Comparison of ENCODE assay signal across 12 cellular contexts in genomic region chr1:8939362-8939995, GRCh38. TPM values are rescaled to one million over a fixed set of nuclear protein-coding genes. Genes with fewer than 3 reads are reported as not detected.
A peak's percentile ranks its signal among the peaks of the same experiment; 100 is the strongest.
DNase-seq lines count a peak whose midpoint lies in the region; ATAC-seq, FAIRE-seq and TF ChIP-seq lines count a peak whose summit lies in the region.
"Had no signal": no experiment of that assay in that cellular context is flagged by ENCODE, and none has a peak within 500 bp of the region (broad histone marks: within the 10 kb centered on the region; RNA-seq: fewer than 3 reads in every experiment).

No MANE protein-coding gene starts in this region.

- H3K9ac ChIP-seq in H1 (replicated peaks in 1 of 4; ENCODE audit: extremely low read depth in 1 of 4, low read depth in 3 of 4, low read length in 3 of 4): no peak overlapping the region

- H3K4me1 ChIP-seq in RWPE2 (ENCODE audit: insufficient read depth, poor library complexity, severe bottlenecking) (peaks cover 3% of the 10 kb centered on the region), H1 (replicated peaks in 1 of 4; ENCODE audit: control insufficient read depth in 3 of 4, insufficient read depth in 4 of 4, low read length in 3 of 4) (peaks cover 6 to 17% (median 9%) of the 10 kb centered on the region in 4 experiments), small intestine (ENCODE audit: control insufficient read depth in 2 of 2, insufficient read depth in 1 of 2, low read depth in 1 of 2, low read length in 1 of 2) (no peaks in the 10 kb centered on the region)
- H3K4me1 ChIP-seq: pancreas, suprapubic skin had no signal

- H3K79me2 ChIP-seq in H1 (ENCODE audit: control insufficient read depth in 1 of 2, insufficient read depth in 2 of 2, low read length in 2 of 2): no peaks in the 10 kb centered on the region

- H4K91ac ChIP-seq in H1 (replicated peaks; ENCODE audit: insufficient read length, low read length): no peak overlapping the region

- H3K4me3 ChIP-seq in RWPE2 (ENCODE audit: severe bottlenecking) (no peak overlapping the region), H1 (ENCODE audit: extremely low read depth in 1 of 4, insufficient read depth in 2 of 4, low read depth in 3 of 4, low read length in 4 of 4) (no peak overlapping the region), small intestine (ENCODE audit: low read depth in 1 of 2, low read length in 2 of 2) (no peak overlapping the region)
- H3K4me3 ChIP-seq: left ventricle myocardium inferior, pancreas, suprapubic skin had no signal

- peaks cover 22% of the 10 kb centered on the region for H3K36me3 Mint-ChIP-seq in activated CD8-positive, alpha-beta memory T cell treated with anti-CD3 and anti-CD28 coated beads, Interleukin-2, amount 10 ng/mL, durations not matched to agents 7 days and 5 days

- no peak for TF ChIP-seq CTCF in RWPE2 (IDR thresholded peaks at IDR 0.05; ENCODE audit: poor library complexity, severe bottlenecking)
- no peak for TF ChIP-seq CTCF in H1 (IDR thresholded peaks at IDR 0.05; ENCODE audit: control extremely low read depth in 1 of 3, insufficient read depth in 1 of 3, low read depth in 1 of 3, low read length in 3 of 3)

- WGBS in H1 (ENCODE audit: extremely low coverage in 1 of 2, insufficient coverage in 1 of 2, insufficient read length in 1 of 2, insufficient replicate concordance in 2 of 2, low coverage in 1 of 2, low lambda C conversion rate in 2 of 2, missing lambda C conversion rate in 1 of 2), 2 experiments: 88% methylated on average over 6 of the region's 6 CpGs; no CpG with 5 or more reads in 1 of the 2 experiments
- WGBS in small intestine, 3 donors: 67 to 82% (median 68%) methylated on average over 6 of the region's 6 CpGs

- TF ChIP-seq POLR2A in H1 (IDR thresholded peaks at IDR 0.05; ENCODE audit: control extremely low read depth in 1 of 2, low read depth in 2 of 2, low read length in 2 of 2): no peak

- H3K79me1 ChIP-seq in H1 (ENCODE audit: low read depth, low read length): no peaks in the 10 kb centered on the region

- no peaks in the 10 kb centered on the region for H3K27me3 ChIP-seq in RWPE2 (ENCODE audit: insufficient read depth, poor library complexity, severe bottlenecking)
- no peaks in the 10 kb centered on the region for H3K27me3 ChIP-seq in H1 (replicated peaks in 1 of 4; ENCODE audit: control insufficient read depth in 3 of 4, extremely low read depth in 1 of 4, insufficient read depth in 3 of 4, low read length in 3 of 4)
- no peaks in the 10 kb centered on the region for H3K27me3 ChIP-seq in small intestine (ENCODE audit: control insufficient read depth in 2 of 2, insufficient read depth in 2 of 2, low read length in 2 of 2)
- H3K27me3 ChIP-seq: pancreas, suprapubic skin had no signal

- H3K23ac ChIP-seq in H1 (ENCODE audit: insufficient read length): no peak overlapping the region

- H3K27ac ChIP-seq in RWPE2 (ENCODE audit: poor library complexity, severe bottlenecking) (no peak overlapping the region), H1 (ENCODE audit: low read depth, low read length) (no peak overlapping the region), small intestine (ENCODE audit: low read depth in 1 of 2, low read length in 1 of 2) (no peak overlapping the region)
- H3K27ac ChIP-seq: left ventricle myocardium inferior, pancreas, suprapubic skin had no signal

- no peaks in the 10 kb centered on the region for H4K20me1 ChIP-seq in H1 (replicated peaks in 1 of 2; ENCODE audit: control insufficient read depth in 1 of 2, insufficient read depth in 2 of 2, low read length in 2 of 2)

- peak; percentile 38 for ATAC-seq in activated CD8-positive, alpha-beta memory T cell treated with anti-CD3 and anti-CD28 coated beads, Interleukin-2, amount 10 ng/mL, durations not matched to agents 7 days and 5 days
- ATAC-seq in RWPE2 (ENCODE audit: low read depth) (peak; percentile 44; the same call in 2 of the 3 replicates), HG02763 (IDR thresholded peaks at IDR 0.05; ENCODE audit: unreplicated experiment) (no peak), HG03025 (IDR thresholded peaks at IDR 0.05; ENCODE audit: low FRiP score, unreplicated experiment) (no peak), GM18909 (IDR thresholded peaks at IDR 0.05; ENCODE audit: poor library complexity, unreplicated experiment) (no peak)
- ATAC-seq: pancreas had no signal

- H3K18ac ChIP-seq in H1 (ENCODE audit: extremely low read depth, low read length): no peak overlapping the region; the same call in 1 of the 2 replicates

- H2AK5ac ChIP-seq in H1 (ENCODE audit: low read depth, low read length): no peak overlapping the region

- no peak overlapping the region for H2BK12ac ChIP-seq in H1 (ENCODE audit: low read depth, low read length)

- H3K27ac Mint-ChIP-seq in activated CD8-positive, alpha-beta memory T cell treated with anti-CD3 and anti-CD28 coated beads, Interleukin-2, amount 10 ng/mL, durations not matched to agents 7 days and 5 days: peak overlapping the region; percentile 81

- H3K36me3 ChIP-seq in RWPE2 (ENCODE audit: low read depth): no peaks in the 10 kb centered on the region
- H3K36me3 ChIP-seq in H1 (ENCODE audit: control insufficient read depth in 2 of 4, insufficient read depth in 4 of 4, low read length in 3 of 4): no peaks in the 10 kb centered on the region
- no peaks in the 10 kb centered on the region for H3K36me3 ChIP-seq in small intestine (ENCODE audit: control insufficient read depth in 2 of 2, insufficient read depth in 2 of 2, low read length in 2 of 2)
- H3K36me3 ChIP-seq: left ventricle myocardium inferior, pancreas, suprapubic skin had no signal

- H2BK120ac ChIP-seq in H1 (replicated peaks; ENCODE audit: low read depth, low read length): no peak overlapping the region

- no peak for TF ChIP-seq EP300 in H1 (IDR thresholded peaks at IDR 0.05; ENCODE audit: borderline replicate concordance in 1 of 2, low read depth in 2 of 2, low read length in 2 of 2)

- no peaks in the 10 kb centered on the region for H3K9me3 Mint-ChIP-seq in activated CD8-positive, alpha-beta memory T cell treated with anti-CD3 and anti-CD28 coated beads, Interleukin-2, amount 10 ng/mL, durations not matched to agents 7 days and 5 days (ENCODE audit: low read depth)

- FAIRE-seq in H1 (lab: Jason Lieb, UNC) (no peak), small intestine (lab: Jason Lieb, UNC) (no peak)
- FAIRE-seq: pancreas had no signal

- no peak overlapping the region for H2AFZ ChIP-seq in H1 (ENCODE audit: low read length)

- H3K4me2 ChIP-seq in H1 (ENCODE audit: insufficient read depth in 1 of 2, low read depth in 2 of 2, low read length in 2 of 2): no peak overlapping the region

- H3K4me1 Mint-ChIP-seq in activated CD8-positive, alpha-beta memory T cell treated with anti-CD3 and anti-CD28 coated beads, Interleukin-2, amount 10 ng/mL, durations not matched to agents 7 days and 5 days: peaks cover 64% of the 10 kb centered on the region

- no peak overlapping the region; the same call in 1 of the 2 replicates for H2BK15ac ChIP-seq in H1 (ENCODE audit: low read length)

- H3K9me3 ChIP-seq in RWPE2 (ENCODE audit: severe bottlenecking) (peaks cover 7% of the 10 kb centered on the region), H1 (ENCODE audit: insufficient read depth in 2 of 2, low read depth in 1 of 2, low read length in 1 of 2) (0 out of 4 replicates have a peak, but pooled peaks cover 0 to 5% of the 10 kb centered on the region in 2 experiments), small intestine (ENCODE audit: control insufficient read depth, low read depth) (no peaks in the 10 kb centered on the region)
- H3K9me3 ChIP-seq: pancreas, suprapubic skin had no signal

- CTCF ChIA-PET in activated CD8-positive, alpha-beta memory T cell treated with anti-CD3 and anti-CD28 coated beads, Interleukin-2, amount 10 ng/mL, durations not matched to agents 7 days and 5 days (lab: Charles Lee): interaction anchor here (0.6 to 8.5 kb wide), 9 partner anchors 8 to 162 kb away, joined by 3 to 39 read pairs (median 4); no protein-coding TSS in a partner anchor
- CTCF ChIA-PET in H1 (lab: Charles Lee; ENCODE audit: partially characterized antibody): interaction anchor here (1.3 to 4.6 kb wide), 5 partner anchors 22 to 65 kb away, joined by 3 to 18 read pairs (median 11); no protein-coding TSS in a partner anchor

- H2BK20ac ChIP-seq in H1 (ENCODE audit: low read length): no peak overlapping the region

- no peak overlapping the region for H4K5ac ChIP-seq in H1 (ENCODE audit: insufficient read length, low read depth, low read length)

- no peaks in the 10 kb centered on the region for H3K27me3 Mint-ChIP-seq in activated CD8-positive, alpha-beta memory T cell treated with anti-CD3 and anti-CD28 coated beads, Interleukin-2, amount 10 ng/mL, durations not matched to agents 7 days and 5 days

- peak overlapping the region; percentile 95 for H3K4ac ChIP-seq in H1 (replicated peaks; ENCODE audit: insufficient read length, low read depth, low read length)

- no peak overlapping the region for H3K14ac ChIP-seq in H1 (ENCODE audit: insufficient read length)

- no peak for TF ChIP-seq RAD21 in H1 (IDR thresholded peaks at IDR 0.05 in 1 of 2, conservative IDR thresholded peaks at IDR 0.05 in 1 of 2; ENCODE audit: low read depth in 2 of 2, low read length in 2 of 2)

- POLR2A ChIA-PET in H1 (lab: Charles Lee; ENCODE audit: partially characterized antibody): interaction anchor here (0.9 to 1.3 kb wide), 2 partner anchors 23 to 70 kb away, joined by 3 read pairs; no protein-coding TSS in a partner anchor

- H3K56ac ChIP-seq in H1 (replicated peaks; ENCODE audit: insufficient read length, low read depth, low read length): no peak overlapping the region

- DNase-seq in activated CD8-positive, alpha-beta memory T cell treated with anti-CD3 and anti-CD28 coated beads, Interleukin-2, amount 10 ng/mL, durations not matched to agents 7 days and 5 days: no peak
- no peak for DNase-seq in activated CD8-positive, alpha-beta memory T cell treated with anti-CD3 and anti-CD28 coated beads, Interleukin-2, amount 50 U/mL, for 4 hours
- DNase-seq in RWPE2 (ENCODE audit: low spot score) (no peak), H1 (ENCODE audit: low read depth in 1 of 2, low spot score in 2 of 2) (no peak), small intestine (peak; percentile 74)
- DNase-seq: activated T-cell treated with anti-CD3 and anti-CD28 coated beads for 4 hours, left ventricle myocardium inferior, pancreas had no signal

- no peak overlapping the region for H4K8ac ChIP-seq in H1 (ENCODE audit: extremely low read depth, insufficient read depth, low read length)

- H3K23me2 ChIP-seq in H1 (ENCODE audit: low read depth, low read length): no peaks in the 10 kb centered on the region

- H3K4me3 Mint-ChIP-seq in activated CD8-positive, alpha-beta memory T cell treated with anti-CD3 and anti-CD28 coated beads, Interleukin-2, amount 10 ng/mL, durations not matched to agents 7 days and 5 days: peak overlapping the region; percentile 34

- H2BK5ac ChIP-seq in H1 (ENCODE audit: low read depth, low read length): no peak overlapping the region

RNA-seq across cellular contexts. Expression of gene CA6, which starts 6.2 kb away (rescaled TPM):
- total RNA-seq in activated CD8-positive, alpha-beta memory T cell treated with anti-CD3 and anti-CD28 coated beads, Interleukin-2, amount 10 ng/mL, durations not matched to agents 7 days and 5 days: 10 to 100 TPM in 1 of 2 experiments, 1 to 10 TPM in 1; 4.8 to 10.1 TPM
- total RNA-seq in H1 (2021; fragmentation: NEBNext Ultra II Directional; extraction: Animal tissue kit (Norgen Biotek cat#: 25700)): not detected in 2 replicates
- polyA plus RNA-seq in H1 (2011; rRNA removed) (not detected in 2 replicates), small intestine (not detected)
- not detected for polyA plus RNA-seq in H1 (2011; cell fraction: cytosol; rRNA removed)
- not detected for polyA plus RNA-seq in H1 (2011; cell fraction: nucleus; rRNA removed)
- not detected in 4 replicates for polyA plus RNA-seq in H1 (2012, experiment 1 of 2)
- polyA plus RNA-seq in H1 (2012, experiment 2 of 2): not detected
- not detected for polyA plus RNA-seq in H1 (2013, experiment 1 of 2)
- not detected for polyA plus RNA-seq in H1 (2013, experiment 2 of 2)
- polyA minus RNA-seq in H1 (2011; rRNA and poly(A)+ RNA removed): not detected in 2 replicates
- not detected for polyA minus RNA-seq in H1 (2011; cell fraction: cytosol; rRNA and poly(A)+ RNA removed)
- polyA minus RNA-seq in H1 (2011; cell fraction: nucleus; rRNA and poly(A)+ RNA removed): not detected
- total RNA-seq: left ventricle myocardium inferior, pancreas had no signal
- polyA plus RNA-seq: pancreas had no signal

Comparison
In these comparisons a context has a peak if more than half of its experiments do, and no peak if none do; other contexts are left out.
1. ATAC-seq: peak in activated CD8-positive, alpha-beta memory T cell treated with anti-CD3 and anti-CD28 coated beads, Interleukin-2, amount 10 ng/mL, durations not matched to agents 7 days and 5 days (single experiment) and RWPE2 (single experiment); none in HG02763 (single experiment), HG03025 (single experiment) and GM18909 (single experiment).